In the genomic region with DNA sequence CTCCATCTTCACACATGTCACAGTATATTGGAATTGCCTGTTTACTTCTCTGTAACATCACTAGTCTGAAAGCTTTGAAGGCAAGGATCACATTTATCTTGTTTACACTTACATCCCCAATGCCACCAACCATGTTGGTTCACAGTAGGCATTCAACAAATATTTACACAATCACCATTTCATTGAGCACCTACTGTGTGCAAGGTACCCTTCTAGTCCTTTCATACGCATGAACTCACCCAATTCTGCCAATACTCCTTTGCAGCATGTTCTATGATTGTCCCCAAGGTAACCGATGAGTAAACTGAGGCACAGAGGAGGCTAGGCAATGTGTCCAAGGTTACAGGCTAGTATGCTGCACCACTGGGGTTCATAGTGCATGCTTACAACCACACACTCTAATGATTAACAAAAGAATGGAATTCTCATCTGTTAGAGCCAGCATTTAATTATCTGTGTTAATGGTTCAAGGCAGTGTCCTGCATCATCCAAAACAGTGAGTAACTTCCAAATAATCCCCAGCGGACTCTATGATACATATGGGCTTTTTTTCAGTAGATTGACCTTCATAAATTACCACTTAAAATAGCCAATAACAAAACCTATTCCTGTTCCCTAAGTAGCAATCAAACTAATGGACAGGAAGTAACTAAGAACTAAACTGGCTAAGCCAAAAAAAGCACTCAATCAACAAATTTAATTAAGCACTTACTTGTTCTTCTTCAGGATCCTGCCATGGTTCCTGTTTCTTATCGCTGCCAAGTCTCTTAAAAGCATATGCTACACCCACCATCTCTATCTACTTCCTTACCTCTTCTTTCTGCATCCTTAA, we compare ENCODE assay signal across 19 cellular contexts.
"Had no signal": no experiment of that assay in that cellular context is flagged by ENCODE, and none has a peak within 500 bp of the region (broad histone marks: within the 10 kb centered on the region; RNA-seq: fewer than 3 reads in every experiment).

No MANE protein-coding gene starts in this region.

- H2AFZ ChIP-seq: hepatocyte had no signal

- H3K9me3 Mint-ChIP-seq: activated CD4-positive, alpha-beta T cell treated with anti-CD3 and anti-CD28 coated beads, Interleukin-2, amount 10 ng/mL, durations not matched to agents 24 days and 14 days; activated CD8-positive, alpha-beta T cell treated with anti-CD3 and anti-CD28 coated beads for 36 hours; activated naive CD4-positive, alpha-beta T cell treated with anti-CD3 and anti-CD28 coated beads for 36 hours; activated T-cell treated with anti-CD3 and anti-CD28 coated beads, Interleukin-2, amount 50 U/mL, for 24 hours; activated T-helper 2 cell treated with anti-CD3 and anti-CD28 coated beads, Interferon-gamma antibody, Interleukin-2, Interleukin-4, amounts not matched to agents 10 μg/mL and 5 μg/mL and 100 μg/mL, durations not matched to agents 14 hours and 24 hours and 36 hours; memory B cell had no signal

- H3K27me3 ChIP-seq: brain microvascular endothelial cell, hepatocyte, right atrium auricular region, suprapubic skin, transverse colon, vagina had no signal

- H3K27ac ChIP-seq: hepatocyte, prostate gland, right atrium auricular region, transverse colon, vagina had no signal

- H3K36me3 Mint-ChIP-seq: memory B cell had no signal

- H3K27ac Mint-ChIP-seq: activated CD4-positive, alpha-beta T cell treated with anti-CD3 and anti-CD28 coated beads, Interleukin-2, amount 10 ng/mL, durations not matched to agents 24 days and 14 days; activated CD8-positive, alpha-beta T cell treated with anti-CD3 and anti-CD28 coated beads for 36 hours; activated naive CD4-positive, alpha-beta T cell treated with anti-CD3 and anti-CD28 coated beads for 36 hours; activated T-cell treated with anti-CD3 and anti-CD28 coated beads, Interleukin-2, amount 50 U/mL, for 24 hours; activated T-helper 2 cell treated with anti-CD3 and anti-CD28 coated beads, Interferon-gamma antibody, Interleukin-2, Interleukin-4, amounts not matched to agents 10 μg/mL and 5 μg/mL and 100 μg/mL, durations not matched to agents 14 hours and 24 hours and 36 hours; memory B cell had no signal

- H3K4me2 ChIP-seq: hepatocyte had no signal

- H3K4me1 Mint-ChIP-seq: activated CD4-positive, alpha-beta T cell treated with anti-CD3 and anti-CD28 coated beads, Interleukin-2, amount 10 ng/mL, durations not matched to agents 24 days and 14 days; memory B cell had no signal

- H3K36me3 ChIP-seq: brain microvascular endothelial cell, prostate gland, right atrium auricular region, suprapubic skin, transverse colon, vagina had no signal

- ATAC-seq: activated CD8-positive, alpha-beta T cell treated with anti-CD3 and anti-CD28 coated beads for 36 hours; stimulated activated naive CD8-positive, alpha-beta T cell treated with anti-CD3 and anti-CD28 coated beads, Interleukin-15, Interleukin-2, amounts not matched to agents 100 U/mL and 50 U/mL, for 24 hours had no signal

- DNase-seq: activated CD4-positive, alpha-beta T cell treated with anti-CD3 and anti-CD28 coated beads, Interleukin-2, amount 10 ng/mL, durations not matched to agents 24 days and 14 days; activated CD8-positive, alpha-beta T cell treated with anti-CD3 and anti-CD28 coated beads for 36 hours; activated naive CD4-positive, alpha-beta T cell treated with anti-CD3 and anti-CD28 coated beads for 36 hours; activated T-cell treated with anti-CD3 and anti-CD28 coated beads, Interleukin-2, amount 50 U/mL, for 24 hours; anterior cingulate cortex; brain microvascular endothelial cell; central memory CD4-positive, alpha-beta T cell; stimulated activated CD4-positive, alpha-beta T cell treated with anti-CD3 and anti-CD28 coated beads, Interleukin-2, amount 100 ng/mL, for 24 hours; stimulated activated naive CD8-positive, alpha-beta T cell treated with anti-CD3 and anti-CD28 coated beads, Interleukin-15, Interleukin-2, amounts not matched to agents 100 U/mL and 50 U/mL, for 24 hours; T1000; transverse colon had no signal

- H3K27me3 Mint-ChIP-seq: activated CD4-positive, alpha-beta T cell treated with anti-CD3 and anti-CD28 coated beads, Interleukin-2, amount 10 ng/mL, durations not matched to agents 24 days and 14 days had no signal

- H3K9me3 ChIP-seq: prostate gland, right atrium auricular region, suprapubic skin, transverse colon, vagina had no signal

- H3K79me2 ChIP-seq: hepatocyte had no signal

- FAIRE-seq: colon had no signal

- H3K4me3 Mint-ChIP-seq: activated CD4-positive, alpha-beta T cell treated with anti-CD3 and anti-CD28 coated beads, Interleukin-2, amount 10 ng/mL, durations not matched to agents 24 days and 14 days; activated CD8-positive, alpha-beta T cell treated with anti-CD3 and anti-CD28 coated beads for 36 hours; activated naive CD4-positive, alpha-beta T cell treated with anti-CD3 and anti-CD28 coated beads for 36 hours; activated T-cell treated with anti-CD3 and anti-CD28 coated beads, Interleukin-2, amount 50 U/mL, for 24 hours; memory B cell had no signal

- H3K4me1 ChIP-seq: prostate gland, right atrium auricular region, transverse colon had no signal

- H3K4me3 ChIP-seq: hepatocyte, prostate gland, right atrium auricular region, suprapubic skin, transverse colon, vagina had no signal
